ENCODE assay signal across 11 cellular contexts in genomic region chr1:246609632-246610031, GRCh38. TPM values are rescaled to one million over a fixed set of nuclear protein-coding genes. Genes with fewer than 3 reads are reported as not detected.
DNase-seq lines count a peak whose midpoint lies in the region; ATAC-seq and TF ChIP-seq lines count a peak whose summit lies in the region.
"Had no signal": no experiment of that assay in that cellular context is flagged by ENCODE, and none has a peak within 500 bp of the region (broad histone marks: within the 10 kb centered on the region; RNA-seq: fewer than 3 reads in every experiment).

No MANE protein-coding gene starts in this region.

- intact Hi-C loops in MCF 10A (cut with micrococcal nuclease), result loop anchor here (1.0 to 2.0 kb wide), 3 partner anchors 43 to 143 kb away; partner anchors contain the start of genes CNST and TFB2M
- intact Hi-C loops in mammary epithelial cell (cut with micrococcal nuclease), result loop anchor here (2.0 kb wide), 1 partner anchor 43 kb away; the partner anchor contains the start of genes CNST and TFB2M
- intact Hi-C loops in left lung (cut with DNase I), result no loop called here

- TF ChIP-seq EP300 in upper lobe of left lung (IDR thresholded peaks at IDR 0.05), result no peak

- TF ChIP-seq POLR2A in upper lobe of left lung (IDR thresholded peaks at IDR 0.05), result no peak

- H3K27me3 ChIP-seq in mammary epithelial cell (ENCODE audit: insufficient read depth, low read length) (no peaks in the 10 kb centered on the region), left lung (no peaks in the 10 kb centered on the region), upper lobe of left lung (no peaks in the 10 kb centered on the region)

- TF ChIP-seq CTCF in MCF 10A (IDR thresholded peaks at IDR 0.05; ENCODE audit: unreplicated experiment) (no peak), mammary epithelial cell (conservative IDR thresholded peaks at IDR 0.05 in 1 of 2, IDR thresholded peaks at IDR 0.05 in 1 of 2; ENCODE audit: extremely low read depth in 1 of 2, insufficient read depth in 1 of 2, low read depth in 1 of 2, low read length in 2 of 2) (no peak), left lung (IDR thresholded peaks at IDR 0.05) (no peak), upper lobe of left lung (IDR thresholded peaks at IDR 0.05) (no peak)

- dilution Hi-C loops in mammary epithelial cell (cut with HindIII; ENCODE audit: low sequenced_read_pairs), result no loop called here

- no peaks in the 10 kb centered on the region for H3K36me3 ChIP-seq in mammary epithelial cell (ENCODE audit: insufficient read depth, low read length)
- H3K36me3 ChIP-seq in left lung, result no peaks in the 10 kb centered on the region
- H3K36me3 ChIP-seq in upper lobe of left lung, result no peaks in the 10 kb centered on the region

- H4K20me1 ChIP-seq in mammary epithelial cell (ENCODE audit: insufficient read depth, low read length), result no peaks in the 10 kb centered on the region

- H3K9ac ChIP-seq in mammary epithelial cell (ENCODE audit: insufficient read depth, low read length), result no peak overlapping the region

- BruUV-seq in MCF 10A (replicated peaks; lab: Mats Ljungman, UMichigan), result no TSS peak
- BruUV-seq in mammary epithelial cell (replicated peaks; lab: Mats Ljungman, UMichigan), result no TSS peak

- no peaks in the 10 kb centered on the region for H3K9me3 Mint-ChIP-seq in MCF 10A (ENCODE audit: unreplicated experiment)
- no peaks in the 10 kb centered on the region for H3K9me3 Mint-ChIP-seq in T-cell

- H3K27ac Mint-ChIP-seq in MCF 10A (ENCODE audit: low read depth, unreplicated experiment) (peak overlapping the region; percentile 95), T-cell (peak overlapping the region; percentile 49 to 64)

- ATAC-seq in T-cell (replicated peaks in 1 of 4) (no peak), left lung (no peak), upper lobe of left lung (ENCODE audit: low FRiP score in 2 of 2) (no peak), HG03457 (IDR thresholded peaks at IDR 0.05; ENCODE audit: unreplicated experiment) (no peak)

- no peak overlapping the region for H2AFZ ChIP-seq in mammary epithelial cell (ENCODE audit: low read depth, low read length)

- H3K27ac ChIP-seq in mammary epithelial cell (ENCODE audit: insufficient read depth, low read depth, low read length), result no peak overlapping the region
- peak overlapping the region; percentile 53 to 80 for H3K27ac ChIP-seq in left lung
- peak overlapping the region; percentile 72 to 80 (median 76) for H3K27ac ChIP-seq in upper lobe of left lung

- H3K4me3 Mint-ChIP-seq in MCF 10A (ENCODE audit: unreplicated experiment), result peak overlapping the region; percentile 66
- no peak overlapping the region for H3K4me3 Mint-ChIP-seq in T-cell
- H3K4me3 Mint-ChIP-seq: B cell had no signal

- H3K4me2 ChIP-seq in mammary epithelial cell (ENCODE audit: insufficient read depth, low read depth, low read length), result no peak overlapping the region

- H3K4me1 Mint-ChIP-seq in MCF 10A (ENCODE audit: insufficient read depth, unreplicated experiment), result peaks cover 39% of the 10 kb centered on the region
- H3K4me1 Mint-ChIP-seq in T-cell, result peaks cover 66 to 74% (median 71%) of the 10 kb centered on the region in 3 donors

- peaks cover 20% of the 10 kb centered on the region for H3K4me1 ChIP-seq in mammary epithelial cell (ENCODE audit: insufficient read depth, low read length)
- peaks cover 9 to 25% of the 10 kb centered on the region in 2 donors for H3K4me1 ChIP-seq in left lung
- peaks cover 17 to 33% (median 22%) of the 10 kb centered on the region in 4 donors for H3K4me1 ChIP-seq in upper lobe of left lung

- H3K79me2 ChIP-seq in mammary epithelial cell (ENCODE audit: insufficient read depth, low read length), result peaks cover 10% of the 10 kb centered on the region

- no peak overlapping the region for H3K4me3 ChIP-seq in mammary epithelial cell (replicated peaks in 1 of 3; ENCODE audit: insufficient read depth in 1 of 3, low read depth in 2 of 3, low read length in 3 of 3)
- H3K4me3 ChIP-seq in left lung, result no peak overlapping the region
- H3K4me3 ChIP-seq in upper lobe of left lung, result no peak overlapping the region

- 90% methylated on average over 4 of the region's 4 CpGs for WGBS in mammary epithelial cell (ENCODE audit: low coverage, missing lambda C conversion rate)
- WGBS in upper lobe of left lung, 2 donors, result 62 to 77% methylated on average over 4 of the region's 4 CpGs

- CTCF ChIA-PET in MCF 10A (lab: Yijun Ruan, JAX) (interaction anchor here (1.8 kb wide), 1 partner anchor 27 kb away, joined by 5 read pairs; no protein-coding TSS in a partner anchor), mammary epithelial cell (lab: Charles Lee; ENCODE audit: low non-redundant PET) (no interaction called here), T-cell (lab: Charles Lee) (no interaction called here)

- H3K9me3 ChIP-seq in mammary epithelial cell (replicated peaks; ENCODE audit: insufficient read depth, low read length) (no peaks in the 10 kb centered on the region), left lung (no peaks in the 10 kb centered on the region), upper lobe of left lung (no peaks in the 10 kb centered on the region)

- H3K27me3 Mint-ChIP-seq in MCF 10A (ENCODE audit: insufficient read depth, unreplicated experiment) (no peaks in the 10 kb centered on the region), T-cell (no peaks in the 10 kb centered on the region)
- H3K27me3 Mint-ChIP-seq: B cell had no signal

- in situ Hi-C loops in mammary epithelial cell (cut with MboI; ENCODE audit: low sequenced_read_pairs in 2 of 2), result no loop called here

- POLR2A ChIA-PET in MCF 10A (lab: Yijun Ruan, JAX), result interaction anchor here (0.8 to 4.7 kb wide), 8 partner anchors 13 to 50 kb away, joined by 3 to 50 read pairs (median 6); partner anchors contain the start of genes CNST and TFB2M
- POLR2A ChIA-PET in T-cell (lab: Charles Lee), result no interaction called here

- DNase-seq in MCF 10A (ENCODE audit: unreplicated experiment) (peak; percentile 32), mammary epithelial cell (no peak), T-cell (no peak), left lung (no peak), upper lobe of left lung (no peak), germinal center (ENCODE audit: low spot score) (no peak), KG1 (lab: John Stamatoyannopoulos, UW) (no peak)
- DNase-seq: activated CD8-positive, alpha-beta memory T cell treated with anti-CD3 and anti-CD28 coated beads, Interleukin-2, amount 50 U/mL, for 4 hours; hypothalamus had no signal

- H3K36me3 Mint-ChIP-seq in MCF 10A (ENCODE audit: insufficient read depth, unreplicated experiment) (peaks cover 7% of the 10 kb centered on the region), T-cell (peaks cover 17% of the 10 kb centered on the region)

RNA-seq across cellular contexts. Expression of gene CNST, which starts 43.4 kb away (rescaled TPM):
- total RNA-seq in MCF 10A (2022) (44.8 and 48.3 TPM in 2 replicates), mammary epithelial cell (10 to 100 TPM; 12.0 to 14.9 TPM), T-cell (10 to 100 TPM; 69.0 to 87.3 (median 74.4) TPM), left lung (10 to 100 TPM; 20.3 to 24.0 TPM), upper lobe of left lung (10 to 100 TPM; 22.1 to 40.1 (median 29.2) TPM)
- polyA plus RNA-seq in mammary epithelial cell, result 5.6 TPM
- polyA minus RNA-seq in mammary epithelial cell, result 0.98 TPM

RNA-seq across cellular contexts. Expression of gene TFB2M, which starts 43.6 kb away (rescaled TPM):
- total RNA-seq in MCF 10A (2022), result 38.3 and 52.0 TPM in 2 replicates
- total RNA-seq in mammary epithelial cell, result 10 to 100 TPM; 13.8 to 16.0 TPM
- 13.7 TPM for polyA plus RNA-seq in mammary epithelial cell
- polyA minus RNA-seq in mammary epithelial cell, result 2.2 TPM
- 10 to 100 TPM in 3 of 5 donors, 1 to 10 TPM in 2; 8.5 to 11.8 (median 10.1) TPM for total RNA-seq in T-cell
- total RNA-seq in left lung, result 1 to 10 TPM; 8.8 to 9.3 TPM
- 10 to 100 TPM in 3 of 6 donors, 1 to 10 TPM in 3; 2.0 to 12.0 (median 9.7) TPM for total RNA-seq in upper lobe of left lung

Comparison
In these comparisons a context has a peak if more than half of its experiments do, and no peak if none do; other contexts are left out.
1. intact Hi-C loops: an anchor here in MCF 10A (1.0 to 2.0 kb wide) and mammary epithelial cell (2.0 kb wide); none called in left lung.